ENCODE assay signal across 10 cellular contexts in the genomic region with DNA sequence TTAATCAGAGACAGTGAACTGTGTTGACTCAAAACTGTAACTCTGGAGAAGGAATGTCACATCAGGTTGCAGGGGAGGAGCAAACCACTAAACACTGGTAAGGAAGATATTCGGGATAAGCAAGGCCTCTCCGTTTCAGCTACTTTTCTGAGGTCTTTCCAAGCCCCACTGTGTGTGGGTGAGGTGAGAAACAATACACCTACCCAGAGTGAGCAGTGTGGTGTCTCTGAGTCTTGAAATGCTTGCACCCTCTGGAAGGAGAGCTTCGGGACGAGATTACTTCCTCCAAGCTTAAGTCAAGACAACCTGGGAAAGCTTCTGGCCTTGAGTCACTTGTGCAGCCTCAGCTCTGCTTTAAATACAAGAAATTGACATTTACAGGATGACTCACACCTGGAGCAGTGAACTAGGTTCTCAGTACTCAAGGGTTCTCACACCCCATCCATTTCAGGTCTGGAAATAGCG. TPM values are rescaled to one million over a fixed set of nuclear protein-coding genes. Genes with fewer than 3 reads are reported as not detected.
A peak's percentile ranks its signal among the peaks of the same experiment; 100 is the strongest.
DNase-seq lines count a peak whose midpoint lies in the region; ATAC-seq and TF ChIP-seq lines count a peak whose summit lies in the region.
"Had no signal": no experiment of that assay in that cellular context is flagged by ENCODE, and none has a peak within 500 bp of the region (broad histone marks: within the 10 kb centered on the region; RNA-seq: fewer than 3 reads in every experiment).

No MANE protein-coding gene starts in this region.

- in situ Hi-C loops in G401 (cut with HindIII; ENCODE audit: low sequenced_read_pairs) = no loop called here

- H3K14ac ChIP-seq in trophoblast cell (ENCODE audit: low read length) = no peak overlapping the region

- ATAC-seq in HG03354 (IDR thresholded peaks at IDR 0.05; ENCODE audit: poor library complexity, severe bottlenecking, unreplicated experiment) = no peak

- H4K91ac ChIP-seq in trophoblast cell (ENCODE audit: low read depth, low read length) = no peak overlapping the region

- no peaks in the 10 kb centered on the region for H3K27me3 ChIP-seq in trophoblast cell (ENCODE audit: insufficient read depth, low read length)
- H3K27me3 ChIP-seq in ascending aorta = no peaks in the 10 kb centered on the region

- intact Hi-C loops in ascending aorta (cut with DNase I) = loop anchor here (5.0 kb wide), 2 partner anchors 147 to 172 kb away; partner anchors contain the start of gene HEXIM1

- H3K36me3 ChIP-seq in trophoblast cell (ENCODE audit: control insufficient read depth in 1 of 2, insufficient read depth in 2 of 2, low read length in 2 of 2) (no peaks in the 10 kb centered on the region), ascending aorta (no peaks in the 10 kb centered on the region)
- H3K36me3 ChIP-seq: WERI-Rb-1 had no signal

- H2AFZ ChIP-seq in trophoblast cell (ENCODE audit: insufficient read depth, low read length, poor library complexity) = no peak overlapping the region

- no peak overlapping the region for H3K9ac ChIP-seq in trophoblast cell (ENCODE audit: low read length)

- no peak for TF ChIP-seq CTCF in epithelial cell of esophagus (IDR thresholded peaks at IDR 0.05; ENCODE audit: insufficient read depth, low read depth, low read length, missing control alignments)
- no peak for TF ChIP-seq CTCF in ascending aorta (IDR thresholded peaks at IDR 0.05)

- no peak overlapping the region for H2AK5ac ChIP-seq in trophoblast cell (ENCODE audit: low read length)

- peak overlapping the region; percentile 9 for H3K4me2 ChIP-seq in trophoblast cell (ENCODE audit: low read length)

- H3K27ac ChIP-seq in trophoblast cell (ENCODE audit: low read depth, low read length) (peak overlapping the region; percentile 16), ascending aorta (peak overlapping the region in 1 of 2 donors; percentile 12)
- H3K27ac ChIP-seq: WERI-Rb-1 had no signal

- no peak overlapping the region for H2BK12ac ChIP-seq in trophoblast cell (ENCODE audit: low read length)

- H3K4me3 ChIP-seq in epithelial cell of esophagus (ENCODE audit: low read length) = no peak overlapping the region
- no peak overlapping the region for H3K4me3 ChIP-seq in trophoblast cell (ENCODE audit: low read depth, low read length)
- H3K4me3 ChIP-seq in ascending aorta = no peak overlapping the region

- no peak overlapping the region for H4K12ac ChIP-seq in trophoblast cell (ENCODE audit: low read depth, low read length)

- H2BK5ac ChIP-seq in trophoblast cell (ENCODE audit: low read depth, low read length, poor library complexity) = no peak overlapping the region

- peaks cover 10% of the 10 kb centered on the region for H3K79me1 ChIP-seq in trophoblast cell (ENCODE audit: low read length)

- no peak overlapping the region for H3K23ac ChIP-seq in trophoblast cell (ENCODE audit: low read length)

- no peak overlapping the region for H4K8ac ChIP-seq in trophoblast cell (ENCODE audit: low read depth, low read length)

- peaks cover 8% of the 10 kb centered on the region for H3K79me2 ChIP-seq in trophoblast cell (ENCODE audit: control insufficient read depth, insufficient read depth, low read length, poor library complexity)

- H2BK120ac ChIP-seq in trophoblast cell (ENCODE audit: insufficient read depth, low read length, poor library complexity) = no peak overlapping the region

- H3K18ac ChIP-seq in trophoblast cell (ENCODE audit: low read length) = no peak overlapping the region

- WGBS in trophoblast cell (ENCODE audit: extremely low coverage, insufficient coverage, insufficient read length) = no CpG with 5 or more reads among the region's 5 CpGs

- H3K4me1 ChIP-seq in trophoblast cell (ENCODE audit: control insufficient read depth in 1 of 2, insufficient read depth in 2 of 2, low read length in 2 of 2) (peaks cover 13 to 29% of the 10 kb centered on the region in 2 experiments), ascending aorta (peaks cover 9 to 49% of the 10 kb centered on the region in 2 donors)

- no peaks in the 10 kb centered on the region for H3K9me3 ChIP-seq in trophoblast cell (ENCODE audit: insufficient read depth, low read depth, low read length)
- no peaks in the 10 kb centered on the region for H3K9me3 ChIP-seq in ascending aorta

- DNase-seq in G401 (ENCODE audit: low spot score) (peak; percentile 29), RKO (ENCODE audit: low spot score) (peak; percentile 76), epithelial cell of esophagus (ENCODE audit: low read depth) (peak; percentile 88), trophoblast cell (peak in 1 of 2 donors; percentile 33), NCI-H345 treated with DMSO at 0.1 percent for 48 hours (lab: John Stamatoyannopoulos, UW; ENCODE audit: unreplicated experiment) (no peak), ascending aorta (ENCODE audit: low spot score in 2 of 2) (no peak), foreskin melanocyte (no peak)
- DNase-seq: NCI-H2029, WERI-Rb-1 had no signal

- H3K4ac ChIP-seq in trophoblast cell (ENCODE audit: low read depth, low read length) = no peak overlapping the region

RNA-seq across cellular contexts. Expression of gene MAP3K14, which starts 2.5 kb away (rescaled TPM):
- 17.5 and 17.8 TPM in 2 replicates for total RNA-seq in G401 (2014; rRNA removed; shearing (Covaris generic))
- polyA plus RNA-seq in trophoblast cell (2013) = 1.1 and 1.3 TPM in 2 replicates
- total RNA-seq in ascending aorta = 7.7 TPM

RNA-seq across cellular contexts. Expression of gene SPATA32, which starts 57.4 kb away (rescaled TPM):
- not detected in 2 replicates for total RNA-seq in G401 (2014; rRNA removed; shearing (Covaris generic))
- not detected in 2 replicates for polyA plus RNA-seq in trophoblast cell (2013)
- not detected for total RNA-seq in ascending aorta

Comparison
In these comparisons a context has a peak if more than half of its experiments do, and no peak if none do; other contexts are left out.
1. DNase-seq: peak in G401 (single experiment), RKO (single experiment) and epithelial cell of esophagus (single experiment); none in NCI-H345 treated with DMSO at 0.1 percent for 48 hours (single experiment), ascending aorta (0 of 2) and foreskin melanocyte (single experiment).